ENCODE assay signal across 29 cellular contexts in genomic region chr1:44481701-44482100, GRCh38.
"Had no signal": no experiment of that assay in that cellular context is flagged by ENCODE, and none has a peak within 500 bp of the region (broad histone marks: within the 10 kb centered on the region; RNA-seq: fewer than 3 reads in every experiment).

No MANE protein-coding gene starts in this region.

- H3K27me3 ChIP-seq: body of pancreas, breast epithelium had no signal

- ATAC-seq: activated CD4-positive, alpha-beta T cell treated with anti-CD3 and anti-CD28 coated beads for 36 hours; activated CD4-positive, CD25-positive, alpha-beta regulatory T cell treated with anti-CD3 and anti-CD28 coated beads, Interleukin-2, amount 50 U/mL, for 24 hours; activated CD8-positive, alpha-beta T cell treated with anti-CD3 and anti-CD28 coated beads, Interleukin-2, amount 10 ng/mL, durations not matched to agents 7 days and 5 days; body of pancreas; Panc1 had no signal

- H3K9me3 ChIP-seq: body of pancreas, breast epithelium, SJCRH30, SK-N-SH had no signal

- H3K4me3 ChIP-seq: body of pancreas, breast epithelium, SJCRH30 had no signal

- H3K36me3 ChIP-seq: breast epithelium, SJCRH30 had no signal

- H3K4me2 ChIP-seq: SK-N-SH had no signal

- H3K4me1 ChIP-seq: body of pancreas, breast epithelium had no signal

- H3K27ac ChIP-seq: body of pancreas, breast epithelium, SJCRH30 had no signal

- H3K9ac ChIP-seq: SK-N-SH had no signal

- DNase-seq: activated CD4-positive, alpha-beta T cell treated with anti-CD3 and anti-CD28 coated beads for 36 hours; activated CD4-positive, alpha-beta T cell treated with anti-CD3 and anti-CD28 coated beads, Interleukin-2, amount 10 ng/mL, durations not matched to agents 7 days and 5 days; activated CD4-positive, alpha-beta T cell treated with anti-CD3 and anti-CD28 coated beads, Interleukin-2, amount 50 U/mL, for 48 hours; activated CD8-positive, alpha-beta T cell treated with anti-CD3 and anti-CD28 coated beads, Interleukin-2, amount 10 ng/mL, durations not matched to agents 7 days and 5 days; activated gamma-delta T cell; activated naive CD4-positive, alpha-beta T cell treated with Interleukin-2 at 50 U/mL for 16 hours; activated naive CD8-positive, alpha-beta T cell treated with anti-CD3 and anti-CD28 coated beads, Interleukin-2, amount 10 ng/mL, durations not matched to agents 7 days and 5 days; activated T-cell treated with anti-CD3 and anti-CD28 coated beads, Interleukin-2, amount 50 U/mL, for 24 hours; body of pancreas; caudate nucleus; cerebellar nuclear complex; Kasumi-1; KG1; MM.1S; MV-4-11; NCI-H1092; NCI-H1436 treated with DMSO at 0.1 percent for 48 hours; NCI-H1694 treated with DMSO at 0.1 percent for 48 hours; NCI-H2029; NCI-H2171 treated with DMSO at 0.1 percent for 48 hours; NCI-H2227 treated with DMSO at 0.1 percent for 48 hours; NCI-H446; NCI-H510A treated with DMSO at 0.1 percent for 48 hours; SHP77; SJCRH30; SK-N-SH had no signal
